8 cellular contexts compared by ENCODE assay signal in genomic region chr3:3127432-3128010, GRCh38. TPM values are rescaled to one million over a fixed set of nuclear protein-coding genes. Genes with fewer than 3 reads are reported as not detected.
DNase-seq lines count a peak whose midpoint lies in the region; ATAC-seq and TF ChIP-seq lines count a peak whose summit lies in the region.

No MANE protein-coding gene starts in this region.

- H4K20me1 ChIP-seq in Karpas-422 (ENCODE audit: insufficient read depth, low read depth, low read length), result no peaks in the 10 kb centered on the region

- H3K4me1 ChIP-seq in Karpas-422 (ENCODE audit: low read length) (peaks cover 14% of the 10 kb centered on the region), gastrocnemius medialis (peaks cover 7 to 11% of the 10 kb centered on the region in 2 donors)

- no peak for TF ChIP-seq POLR2A in gastrocnemius medialis (IDR thresholded peaks at IDR 0.05)

- peak overlapping the region; percentile 79 for H3K4me2 ChIP-seq in Karpas-422 (ENCODE audit: low read depth, low read length, poor library complexity, severe bottlenecking)

- in situ Hi-C loops in gastrocnemius medialis (cut with MboI; ENCODE audit: low sequenced_read_pairs in 4 of 4), result no loop called here

- peak overlapping the region; percentile 88 for H3K9ac ChIP-seq in Karpas-422 (ENCODE audit: low read length)

- DNase-seq in NOMO-1 (lab: John Stamatoyannopoulos, UW; ENCODE audit: unreplicated experiment in 2 of 2) (peak; percentile 5 to 11), NOMO-1 treated with dmso at 0.1 percent for 144 hours (lab: John Stamatoyannopoulos, UW; ENCODE audit: unreplicated experiment) (no peak), Karpas-422 (peak; percentile 51), activated T-cell treated with anti-CD3 and anti-CD28 coated beads for 48 hours (ENCODE audit: low read depth) (peak; percentile 26), fibroblast of pulmonary artery (ENCODE audit: low read depth) (no peak), gastrocnemius medialis (no peak), cerebellar cortex (ENCODE audit: low spot score) (no peak), NCI-H1694 treated with DMSO at 0.1 percent for 48 hours (lab: John Stamatoyannopoulos, UW) (no peak)

- peaks cover 28% of the 10 kb centered on the region for H3K36me3 ChIP-seq in Karpas-422 (ENCODE audit: insufficient read depth, low read length)
- peaks cover 0 to 28% of the 10 kb centered on the region in 2 donors for H3K36me3 ChIP-seq in gastrocnemius medialis

- H3K27ac ChIP-seq in Karpas-422 (ENCODE audit: low read length), result peak overlapping the region; percentile 52; the same call in 1 of the 2 replicates
- peak overlapping the region; percentile 90 to 96 (median 94) for H3K27ac ChIP-seq in gastrocnemius medialis

- peak overlapping the region; percentile 92 for H3K4me3 ChIP-seq in Karpas-422 (ENCODE audit: low read length)
- H3K4me3 ChIP-seq in fibroblast of pulmonary artery (replicated peaks; ENCODE audit: low read depth, low read length), result peak overlapping the region; percentile 90
- H3K4me3 ChIP-seq in gastrocnemius medialis, result peak overlapping the region; percentile 75 to 97 (median 90)

- H3K27me3 ChIP-seq in Karpas-422 (ENCODE audit: low read length) (no peaks in the 10 kb centered on the region), gastrocnemius medialis (no peaks in the 10 kb centered on the region)

- peak in 1 of 2 donors; percentile 12 for ATAC-seq in gastrocnemius medialis

- TF ChIP-seq CTCF in fibroblast of pulmonary artery (IDR thresholded peaks at IDR 0.05; ENCODE audit: low read length, missing control alignments) (no peak), gastrocnemius medialis (IDR thresholded peaks at IDR 0.05 in 4 of 5, conservative IDR thresholded peaks at IDR 0.05 in 1 of 5) (no peak)

- peak overlapping the region; percentile 8; the same call in 1 of the 2 replicates for H2AFZ ChIP-seq in Karpas-422 (ENCODE audit: low read length)

- intact Hi-C loops in gastrocnemius medialis (cut with DNase I; ENCODE audit: low total_unique reads), result loop anchor here (2.0 kb wide), 1 partner anchor 51 kb away; the partner anchor contains the start of gene CRBN

- H3K9me3 ChIP-seq in Karpas-422 (ENCODE audit: low read length), result no peaks in the 10 kb centered on the region
- no peaks in the 10 kb centered on the region for H3K9me3 ChIP-seq in gastrocnemius medialis

- H3K79me2 ChIP-seq in Karpas-422 (ENCODE audit: low read length), result peaks cover 42% of the 10 kb centered on the region

- no peaks in the 10 kb centered on the region for H3K9me2 ChIP-seq in Karpas-422 (replicated peaks; ENCODE audit: insufficient read depth, low read length)

RNA-seq across cellular contexts. Expression of gene TRNT1, which starts 0.8 kb away (rescaled TPM):
- 31.0 and 39.5 TPM in 2 replicates for total RNA-seq in Karpas-422 (2014; rRNA removed; shearing (Covaris generic); ENCODE audit: low replicate concordance)
- total RNA-seq in gastrocnemius medialis, result 1 to 10 TPM; 2.7 to 9.6 (median 7.3) TPM

RNA-seq across cellular contexts. Expression of gene IL5RA, which starts 17.3 kb away (rescaled TPM):
- not detected in 2 replicates for total RNA-seq in Karpas-422 (2014; rRNA removed; shearing (Covaris generic); ENCODE audit: low replicate concordance)
- not detected for total RNA-seq in gastrocnemius medialis

RNA-seq across cellular contexts. Expression of gene CRBN, which starts 52.0 kb away (rescaled TPM):
- total RNA-seq in Karpas-422 (2014; rRNA removed; shearing (Covaris generic); ENCODE audit: low replicate concordance), result 24.3 and 53.8 TPM in 2 replicates
- 100 to 1,000 TPM in 1 of 4 donors, 10 to 100 TPM in 3; 49.2 to 101 (median 84.9) TPM for total RNA-seq in gastrocnemius medialis

Comparison
In these comparisons a context has a peak if more than half of its experiments do, and no peak if none do; other contexts are left out.
1. DNase-seq: peak in NOMO-1 (2 of 2), Karpas-422 (single experiment) and activated T-cell treated with anti-CD3 and anti-CD28 coated beads for 48 hours (single experiment); none in NOMO-1 treated with dmso at 0.1 percent for 144 hours (single experiment), fibroblast of pulmonary artery (single experiment), gastrocnemius medialis (0 of 2), cerebellar cortex (single experiment) and NCI-H1694 treated with DMSO at 0.1 percent for 48 hours (single experiment).
2. Peak in every context shown above with its lines, with median percentiles within 50 percentile points of each other: H3K4me3 ChIP-seq.